8 cellular contexts compared by ENCODE assay signal in the genomic region with DNA sequence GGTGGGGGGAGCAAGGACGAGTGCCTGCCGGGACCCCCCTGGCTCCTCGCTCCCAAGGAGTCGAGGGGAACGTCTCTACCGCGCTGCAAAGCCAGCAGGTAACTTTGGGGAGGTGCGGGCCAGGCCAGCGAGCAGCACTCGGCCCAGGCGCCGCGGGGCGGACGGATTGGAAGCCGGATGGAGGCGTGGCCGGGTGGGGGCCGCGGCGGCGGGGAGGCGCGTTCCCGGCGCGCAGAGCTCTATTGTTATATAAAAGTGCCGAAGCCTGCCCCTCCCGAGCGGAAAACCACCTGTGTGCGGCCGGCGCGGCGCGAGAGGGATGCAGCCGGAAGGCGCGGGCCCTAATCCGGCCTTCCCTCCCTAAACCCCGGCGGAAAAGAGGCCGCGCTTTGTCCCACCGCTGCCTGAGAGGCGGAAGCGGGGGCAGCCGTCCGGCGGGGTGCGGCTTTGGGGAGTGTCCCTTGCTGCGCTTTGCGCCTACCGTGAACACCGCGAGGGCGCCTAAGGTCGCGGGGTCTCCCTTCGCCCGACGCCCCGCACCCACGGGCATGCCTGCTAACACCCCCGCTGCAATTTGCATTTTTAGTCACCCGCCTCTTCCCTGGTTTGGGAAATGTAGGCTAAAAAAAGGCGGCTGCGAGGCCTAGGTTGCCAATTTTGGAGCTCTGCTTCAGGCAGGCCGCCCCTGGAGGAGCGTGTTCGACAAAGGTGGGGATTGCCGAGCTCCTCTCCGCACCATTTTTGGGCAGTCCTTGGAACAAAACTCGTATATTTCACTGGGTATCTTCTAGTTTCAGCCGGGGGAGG. TPM values are rescaled to one million over a fixed set of nuclear protein-coding genes. Genes with fewer than 3 reads are reported as not detected.
DNase-seq lines count a peak whose midpoint lies in the region; ATAC-seq, FAIRE-seq and TF ChIP-seq lines count a peak whose summit lies in the region.

No MANE protein-coding gene starts in this region.

- CTCF ChIA-PET in H1 (lab: Charles Lee; ENCODE audit: partially characterized antibody): interaction anchor here (0.6 to 3.1 kb wide), 10 partner anchors 30 to 336 kb away, joined by 3 to 28 read pairs (median 3); no protein-coding TSS in a partner anchor

- TF ChIP-seq RAD21 in H1 (IDR thresholded peaks at IDR 0.05 in 1 of 2, conservative IDR thresholded peaks at IDR 0.05 in 1 of 2; ENCODE audit: low read depth in 2 of 2, low read length in 2 of 2): peak in 1 of 2 experiments; percentile 5; a peak in 2 of 4 replicates

- peaks cover 9 to 12% of the 10 kb centered on the region in 2 experiments for H4K20me1 ChIP-seq in H1 (replicated peaks in 1 of 2; ENCODE audit: control insufficient read depth in 1 of 2, insufficient read depth in 2 of 2, low read length in 2 of 2)

- H3K56ac ChIP-seq in H1 (replicated peaks; ENCODE audit: insufficient read length, low read depth, low read length): peak overlapping the region; percentile 43

- H3K79me1 ChIP-seq in H1 (ENCODE audit: low read depth, low read length): no peaks in the 10 kb centered on the region; the same call in 1 of the 2 replicates

- H2BK120ac ChIP-seq in H1 (replicated peaks; ENCODE audit: low read depth, low read length): no peak overlapping the region

- no peak overlapping the region for H2BK20ac ChIP-seq in H1 (ENCODE audit: low read length)

- TF ChIP-seq POLR2A in H1 (IDR thresholded peaks at IDR 0.05; ENCODE audit: control extremely low read depth in 1 of 2, low read depth in 2 of 2, low read length in 2 of 2): peak in 1 of 2 experiments; percentile 73; a peak in 2 of 3 replicates

- H3K9me3 ChIP-seq in H1 (ENCODE audit: insufficient read depth in 2 of 2, low read depth in 1 of 2, low read length in 1 of 2) (no peaks in the 10 kb centered on the region), mesodermal cell (ENCODE audit: control insufficient read depth, low read length) (no peaks in the 10 kb centered on the region)

- FAIRE-seq in H1 (lab: Jason Lieb, UNC): no peak

- H2AK5ac ChIP-seq in H1 (ENCODE audit: low read depth, low read length): no peak overlapping the region

- peaks cover 16 to 26% (median 20%) of the 10 kb centered on the region in 4 experiments for H3K4me1 ChIP-seq in H1 (replicated peaks in 1 of 4; ENCODE audit: control insufficient read depth in 3 of 4, insufficient read depth in 4 of 4, low read length in 3 of 4)
- H3K4me1 ChIP-seq in mesodermal cell (ENCODE audit: control insufficient read depth, insufficient read depth, low read length, poor library complexity, severe bottlenecking): peaks cover 24% of the 10 kb centered on the region

- H3K23ac ChIP-seq in H1 (ENCODE audit: insufficient read length): no peak overlapping the region

- H3K9ac ChIP-seq in H1 (replicated peaks in 1 of 4; ENCODE audit: extremely low read depth in 1 of 4, low read depth in 3 of 4, low read length in 3 of 4): peak overlapping the region in 3 of 4 experiments; percentile 27 to 73 (median 55); a peak in 6 of 7 replicates

- peak overlapping the region; percentile 72; the same call in 1 of the 2 replicates for H3K18ac ChIP-seq in H1 (ENCODE audit: extremely low read depth, low read length)

- H4K91ac ChIP-seq in H1 (replicated peaks; ENCODE audit: insufficient read length, low read length): peak overlapping the region; percentile 84

- peaks cover 31% of the 10 kb centered on the region for H3K23me2 ChIP-seq in H1 (ENCODE audit: low read depth, low read length)

- H2BK15ac ChIP-seq in H1 (ENCODE audit: low read length): no peak overlapping the region

- H3K4ac ChIP-seq in H1 (replicated peaks; ENCODE audit: insufficient read length, low read depth, low read length): peak overlapping the region; percentile 41

- peaks cover 0 to 29% of the 10 kb centered on the region in 2 experiments; a peak in 3 of 4 replicates for H3K79me2 ChIP-seq in H1 (ENCODE audit: control insufficient read depth in 1 of 2, insufficient read depth in 2 of 2, low read length in 2 of 2)

- no peak overlapping the region for H4K5ac ChIP-seq in H1 (ENCODE audit: insufficient read length, low read depth, low read length)

- H3K4me2 ChIP-seq in H1 (ENCODE audit: insufficient read depth in 1 of 2, low read depth in 2 of 2, low read length in 2 of 2): peak overlapping the region; percentile 89 to 98

- TF ChIP-seq CTCF in H1 (IDR thresholded peaks at IDR 0.05; ENCODE audit: control extremely low read depth in 1 of 3, insufficient read depth in 1 of 3, low read depth in 1 of 3, low read length in 3 of 3): no peak

- H3K27ac ChIP-seq in H1 (ENCODE audit: low read depth, low read length) (peak overlapping the region; percentile 82; the same call in 1 of the 2 replicates), mesodermal cell (ENCODE audit: low read depth, low read length, severe bottlenecking) (peak overlapping the region; percentile 99)

- ATAC-seq in HG02852 (IDR thresholded peaks at IDR 0.05; ENCODE audit: unreplicated experiment) (peak; percentile 27), GM19328 (IDR thresholded peaks at IDR 0.05; ENCODE audit: unreplicated experiment) (no peak)

- H3K27me3 ChIP-seq in H1 (replicated peaks in 1 of 4; ENCODE audit: control insufficient read depth in 3 of 4, extremely low read depth in 1 of 4, insufficient read depth in 3 of 4, low read length in 3 of 4): peaks cover 9 to 54% (median 30%) of the 10 kb centered on the region in 4 experiments

- H3K14ac ChIP-seq in H1 (ENCODE audit: insufficient read length): no peak overlapping the region

- WGBS in H1 (ENCODE audit: extremely low coverage in 1 of 2, insufficient coverage in 1 of 2, insufficient read length in 1 of 2, insufficient replicate concordance in 2 of 2, low coverage in 1 of 2, low lambda C conversion rate in 2 of 2, missing lambda C conversion rate in 1 of 2), 2 experiments: 2% methylated on average over 45 of the region's 75 CpGs; no CpG with 5 or more reads in 1 of the 2 experiments
- 0 to 1% methylated on average over 48 to 58 of the region's 75 CpGs for WGBS in mesodermal cell (ENCODE audit: insufficient coverage in 2 of 2), 2 experiments

- peak in 1 of 2 experiments; percentile 8; a peak in 1 of 3 replicates for TF ChIP-seq EP300 in H1 (IDR thresholded peaks at IDR 0.05; ENCODE audit: borderline replicate concordance in 1 of 2, low read depth in 2 of 2, low read length in 2 of 2)

- peak; percentile 80 for DNase-seq in GM03348 (ENCODE audit: low spot score)
- DNase-seq in NCI-H446 treated with DMSO at 0.1 percent for 48 hours (lab: John Stamatoyannopoulos, UW): peak; percentile 28
- peak; percentile 86 for DNase-seq in activated CD8-positive, alpha-beta memory T cell treated with anti-CD3 and anti-CD28 coated beads for 24 hours
- peak; percentile 67 to 91 for DNase-seq in H1 (ENCODE audit: low read depth in 1 of 2, low spot score in 2 of 2)
- peak; percentile 69 to 71 for DNase-seq in stimulated activated CD8-positive, alpha-beta memory T cell treated with anti-CD3 and anti-CD28 coated beads, Interleukin-15, amount 100 ng/mL, for 48 hours (ENCODE audit: low read depth in 2 of 2)

- no peak overlapping the region for H2AFZ ChIP-seq in H1 (ENCODE audit: low read length)

- H3K36me3 ChIP-seq in H1 (ENCODE audit: control insufficient read depth in 2 of 4, insufficient read depth in 4 of 4, low read length in 3 of 4) (peaks cover 0 to 10% (median 0%) of the 10 kb centered on the region in 4 experiments; a peak in 3 of 8 replicates), mesodermal cell (ENCODE audit: control insufficient read depth, insufficient read depth, low read length) (peaks cover 22% of the 10 kb centered on the region)

- H2BK12ac ChIP-seq in H1 (ENCODE audit: low read depth, low read length): peak overlapping the region; percentile 100

- peak overlapping the region; percentile 49 to 82 (median 60) for H3K4me3 ChIP-seq in H1 (ENCODE audit: extremely low read depth in 1 of 4, insufficient read depth in 2 of 4, low read depth in 3 of 4, low read length in 4 of 4)
- peak overlapping the region; percentile 97 for H3K4me3 ChIP-seq in mesodermal cell (ENCODE audit: extremely low read depth, insufficient read depth, low read length, poor library complexity, severe bottlenecking)

- POLR2A ChIA-PET in H1 (lab: Charles Lee; ENCODE audit: partially characterized antibody): interaction anchor here (0.6 to 4.8 kb wide), 23 partner anchors 9 to 355 kb away, joined by 3 to 41 read pairs (median 5); a partner anchor contains a TSS

- H4K8ac ChIP-seq in H1 (ENCODE audit: extremely low read depth, insufficient read depth, low read length): peak overlapping the region; percentile 96; the same call in 1 of the 2 replicates

- peak overlapping the region; percentile 99 for H2BK5ac ChIP-seq in H1 (ENCODE audit: low read depth, low read length)

TF ChIP-seq in H1, 55 proteins besides CTCF, POLR2A, EP300 and RAD21 (continues in another document):
- TF ChIP-seq GTF2F1 (IDR thresholded peaks at IDR 0.05; ENCODE audit: borderline replicate concordance, low read depth, low read length) (no peak), SAP30 (IDR thresholded peaks at IDR 0.05; ENCODE audit: insufficient read depth, insufficient replicate concordance, low read length) (no peak), RFX5 (IDR thresholded peaks at IDR 0.05; ENCODE audit: borderline replicate concordance, low read depth, low read length) (no peak), GABPA (IDR thresholded peaks at IDR 0.05; ENCODE audit: borderline replicate concordance, insufficient read depth, low read length) (peak; percentile 77), KDM4A (IDR thresholded peaks at IDR 0.05; ENCODE audit: low read depth, low read length, severe bottlenecking) (no peak), FOSL1 (IDR thresholded peaks at IDR 0.05; ENCODE audit: insufficient read depth, low read depth, low read length) (no peak), MAFK (IDR thresholded peaks at IDR 0.05; ENCODE audit: low read depth, low read length) (no peak), CBX8 (IDR thresholded peaks at IDR 0.05; ENCODE audit: borderline replicate concordance, low read depth, low read length) (no peak)
- TF ChIP-seq, protein P1, sequence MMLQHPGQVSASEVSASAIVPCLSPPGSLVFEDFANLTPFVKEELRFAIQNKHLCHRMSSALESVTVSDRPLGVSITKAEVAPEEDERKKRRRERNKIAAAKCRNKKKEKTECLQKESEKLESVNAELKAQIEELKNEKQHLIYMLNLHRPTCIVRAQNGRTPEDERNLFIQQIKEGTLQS (IDR thresholded peaks at IDR 0.05; ENCODE audit: insufficient read depth, low read depth, low read length): no peak

RNA-seq across cellular contexts. Expression of a gene that starts 1.7 kb away (rescaled TPM):
- total RNA-seq in H1 (2021; fragmentation: NEBNext Ultra II Directional; extraction: Animal tissue kit (Norgen Biotek cat#: 25700)): 152 and 179 TPM in 2 replicates
- 99.3 and 101 TPM in 2 replicates for polyA plus RNA-seq in H1 (2011; rRNA removed)
- polyA plus RNA-seq in H1 (2011; cell fraction: cytosol; rRNA removed): 57.6 TPM
- 123 TPM for polyA plus RNA-seq in H1 (2011; cell fraction: nucleus; rRNA removed)
- 77.6 to 104 TPM (median 87.6 TPM) in 4 replicates for polyA plus RNA-seq in H1 (2012, experiment 1 of 2)
- polyA plus RNA-seq in H1 (2012, experiment 2 of 2): 27.9 TPM
- polyA plus RNA-seq in H1 (2013, experiment 1 of 2): 87.7 TPM
- polyA plus RNA-seq in H1 (2013, experiment 2 of 2): 97.5 TPM
- 148 and 173 TPM in 2 replicates for polyA minus RNA-seq in H1 (2011; rRNA and poly(A)+ RNA removed)
- polyA minus RNA-seq in H1 (2011; cell fraction: cytosol; rRNA and poly(A)+ RNA removed): 65.2 TPM
- polyA minus RNA-seq in H1 (2011; cell fraction: nucleus; rRNA and poly(A)+ RNA removed): 159 TPM
- polyA plus RNA-seq in mesodermal cell (2013, experiment 1 of 2): 378 TPM
- polyA plus RNA-seq in mesodermal cell (2013, experiment 2 of 2): 304 TPM

Comparison
In these comparisons a context has a peak if more than half of its experiments do, and no peak if none do; other contexts are left out.
1. DNase-seq: peak in every context shown above with its lines; median percentile 86 in activated CD8-positive, alpha-beta memory T cell treated with anti-CD3 and anti-CD28 coated beads for 24 hours; 80 in GM03348; 79 in H1; 70 in stimulated activated CD8-positive, alpha-beta memory T cell treated with anti-CD3 and anti-CD28 coated beads, Interleukin-15, amount 100 ng/mL, for 48 hours; 28 in NCI-H446 treated with DMSO at 0.1 percent for 48 hours.